In genomic region chr5:55927861-55928655, GRCh38 we compare ENCODE assay signal across 22 cellular contexts.
DNase-seq lines count a peak whose midpoint lies in the region; ATAC-seq and TF ChIP-seq lines count a peak whose summit lies in the region.
"Had no signal": no experiment of that assay in that cellular context is flagged by ENCODE, and none has a peak within 500 bp of the region (broad histone marks: within the 10 kb centered on the region; RNA-seq: fewer than 3 reads in every experiment).

No MANE protein-coding gene starts in this region.

- no peak overlapping the region for H3K4me3 ChIP-seq in Caco-2 (ENCODE audit: low read depth, low read length)
- H3K4me3 ChIP-seq in H7 (ENCODE audit: insufficient read depth, low read depth, low read length): no peak overlapping the region
- no peak overlapping the region for H3K4me3 ChIP-seq in neural progenitor cell
- no peak overlapping the region for H3K4me3 ChIP-seq in Peyer's patch
- H3K4me3 ChIP-seq in thyroid gland (replicated peaks in 1 of 3): no peak overlapping the region
- H3K4me3 ChIP-seq: HAP-1, MG63 had no signal

- ATAC-seq in foreskin keratinocyte: peak; percentile 38
- ATAC-seq: SK-N-SH treated with all-trans-retinoic acid at 6 μM for 48 hours, T-cell had no signal

- CTCF ChIA-PET in Caco-2 (lab: Charles Lee): no interaction called here

- intact Hi-C loops in Caco-2 (cut with micrococcal nuclease; ENCODE audit: unreplicated experiment) (no loop called here), thyroid gland (cut with DNase I) (no loop called here)

- H3K9me3 Mint-ChIP-seq in Caco-2 (ENCODE audit: unreplicated experiment) (no peaks in the 10 kb centered on the region), neural progenitor cell (no peaks in the 10 kb centered on the region)
- H3K9me3 Mint-ChIP-seq: CD4-positive, CD25-positive, alpha-beta regulatory T cell; T-cell had no signal

- H3K9ac ChIP-seq in neural progenitor cell: no peak overlapping the region

- peak; percentile 71 to 79 for DNase-seq in Caco-2
- peak; percentile 22 for DNase-seq in H7
- no peak for DNase-seq in foreskin keratinocyte
- DNase-seq in neural progenitor cell (ENCODE audit: low spot score): no peak
- no peak for DNase-seq in Peyer's patch
- no peak for DNase-seq in NCI-H2196 (lab: John Stamatoyannopoulos, UW; ENCODE audit: unreplicated experiment)
- no peak for DNase-seq in thyroid gland
- DNase-seq: CD4-positive, CD25-positive, alpha-beta regulatory T cell; DMS53; EL; MG63; NCI-H1092; NCI-H1436 treated with DMSO at 0.1 percent for 48 hours; NCI-H2029 treated with DMSO at 0.1 percent for 48 hours; NCI-H2171; NCI-H446 treated with DMSO at 0.1 percent for 48 hours; NCI-H69; SIG-M5; T-cell had no signal

- no peaks in the 10 kb centered on the region for H3K79me2 ChIP-seq in neural progenitor cell (ENCODE audit: low read depth)

- WGBS in thyroid gland, 2 donors: 90 to 93% methylated on average over 12 of the region's 12 CpGs

- peaks cover 53% of the 10 kb centered on the region for H3K36me3 Mint-ChIP-seq in Caco-2 (ENCODE audit: insufficient read depth, unreplicated experiment)
- no peaks in the 10 kb centered on the region for H3K36me3 Mint-ChIP-seq in neural progenitor cell
- H3K36me3 Mint-ChIP-seq: CD4-positive, CD25-positive, alpha-beta regulatory T cell; T-cell had no signal

- H3K27me3 ChIP-seq in Caco-2 (replicated peaks; ENCODE audit: control insufficient read depth, insufficient read depth, low read length): no peaks in the 10 kb centered on the region
- H3K27me3 ChIP-seq in H7 (ENCODE audit: control insufficient read depth, insufficient read depth, low read length): no peaks in the 10 kb centered on the region
- no peaks in the 10 kb centered on the region for H3K27me3 ChIP-seq in foreskin keratinocyte
- no peaks in the 10 kb centered on the region for H3K27me3 ChIP-seq in neural progenitor cell
- H3K27me3 ChIP-seq in Peyer's patch: no peaks in the 10 kb centered on the region
- no peaks in the 10 kb centered on the region for H3K27me3 ChIP-seq in thyroid gland
- H3K27me3 ChIP-seq: MG63 had no signal

- H3K27ac ChIP-seq in foreskin keratinocyte: no peak overlapping the region
- no peak overlapping the region for H3K27ac ChIP-seq in neural progenitor cell
- H3K27ac ChIP-seq in Peyer's patch: no peak overlapping the region
- no peak overlapping the region for H3K27ac ChIP-seq in thyroid gland
- H3K27ac ChIP-seq: RWPE1 had no signal

- POLR2A ChIA-PET in Caco-2 (lab: Charles Lee): no interaction called here

- peak overlapping the region; percentile 88 for H3K27ac Mint-ChIP-seq in Caco-2 (ENCODE audit: unreplicated experiment)
- peak overlapping the region; percentile 53 for H3K27ac Mint-ChIP-seq in neural progenitor cell
- H3K27ac Mint-ChIP-seq: CD4-positive, CD25-positive, alpha-beta regulatory T cell; T-cell had no signal

- no peak overlapping the region for H3K4me2 ChIP-seq in neural progenitor cell

- no peaks in the 10 kb centered on the region for H3F3A ChIP-seq in neural progenitor cell (ENCODE audit: low read depth)

- TF ChIP-seq CTCF in Caco-2 (IDR thresholded peaks at IDR 0.05; ENCODE audit: insufficient read depth in 1 of 2, low read depth in 1 of 2, low read length in 1 of 2, severe bottlenecking in 1 of 2, unreplicated experiment in 1 of 2): no peak
- no peak for TF ChIP-seq CTCF in foreskin keratinocyte (conservative IDR thresholded peaks at IDR 0.05)
- no peak for TF ChIP-seq CTCF in neural progenitor cell (IDR thresholded peaks at IDR 0.05)
- no peak for TF ChIP-seq CTCF in Peyer's patch (IDR thresholded peaks at IDR 0.05)
- TF ChIP-seq CTCF in thyroid gland (IDR thresholded peaks at IDR 0.05): no peak

- no peak overlapping the region for H2AFZ ChIP-seq in neural progenitor cell (replicated peaks)

- peak overlapping the region; percentile 27 for H3K4me3 Mint-ChIP-seq in Caco-2 (ENCODE audit: unreplicated experiment)
- H3K4me3 Mint-ChIP-seq in neural progenitor cell: no peak overlapping the region
- H3K4me3 Mint-ChIP-seq: CD4-positive, CD25-positive, alpha-beta regulatory T cell; T-cell had no signal

- BruUV-seq in Caco-2 (replicated peaks; lab: Mats Ljungman, UMichigan): TSS peak; percentile 63

- peaks cover 74% of the 10 kb centered on the region for H3K4me1 ChIP-seq in Caco-2
- H3K4me1 ChIP-seq in foreskin keratinocyte: no peaks in the 10 kb centered on the region
- no peaks in the 10 kb centered on the region for H3K4me1 ChIP-seq in neural progenitor cell
- no peaks in the 10 kb centered on the region for H3K4me1 ChIP-seq in Peyer's patch
- H3K4me1 ChIP-seq in thyroid gland: peaks cover 0 to 7% of the 10 kb centered on the region in 2 donors

- no peak for TF ChIP-seq POLR2A in Peyer's patch (IDR thresholded peaks at IDR 0.05)
- TF ChIP-seq POLR2A in thyroid gland (IDR thresholded peaks at IDR 0.05): no peak

- H3K4me1 Mint-ChIP-seq in Caco-2 (ENCODE audit: low read depth, unreplicated experiment) (peaks cover 48% of the 10 kb centered on the region), neural progenitor cell (peaks cover 4% of the 10 kb centered on the region)

- no peaks in the 10 kb centered on the region for H4K20me1 ChIP-seq in neural progenitor cell (ENCODE audit: low read depth)

- H3K36me3 ChIP-seq in Caco-2 (ENCODE audit: control insufficient read depth, insufficient read depth, low read length) (0 out of 2 replicates have a peak, but pooled peaks cover 2% of the 10 kb centered on the region), H7 (replicated peaks; ENCODE audit: control insufficient read depth, insufficient read depth, low read length) (no peaks in the 10 kb centered on the region), neural progenitor cell (no peaks in the 10 kb centered on the region), Peyer's patch (no peaks in the 10 kb centered on the region), thyroid gland (no peaks in the 10 kb centered on the region)
- H3K36me3 ChIP-seq: HAP-1, MG63 had no signal

- H3K9me3 ChIP-seq in Caco-2 (no peaks in the 10 kb centered on the region), neural progenitor cell (ENCODE audit: low read depth) (no peaks in the 10 kb centered on the region), Peyer's patch (no peaks in the 10 kb centered on the region), thyroid gland (no peaks in the 10 kb centered on the region)
- H3K9me3 ChIP-seq: HAP-1, MG63 had no signal

- H3K27me3 Mint-ChIP-seq in Caco-2 (ENCODE audit: insufficient read depth, unreplicated experiment): no peaks in the 10 kb centered on the region
- peaks cover 2% of the 10 kb centered on the region for H3K27me3 Mint-ChIP-seq in neural progenitor cell (ENCODE audit: insufficient read depth, low read depth)
- H3K27me3 Mint-ChIP-seq: T-cell had no signal

Comparison
In these comparisons a context has a peak if more than half of its experiments do, and no peak if none do; other contexts are left out.
1. DNase-seq: peak in Caco-2 (2 of 2) and H7 (single experiment); none in foreskin keratinocyte (0 of 2), neural progenitor cell (single experiment), Peyer's patch (0 of 3), NCI-H2196 (single experiment) and thyroid gland (0 of 2).